8 cellular contexts compared by ENCODE assay signal in the genomic region with DNA sequence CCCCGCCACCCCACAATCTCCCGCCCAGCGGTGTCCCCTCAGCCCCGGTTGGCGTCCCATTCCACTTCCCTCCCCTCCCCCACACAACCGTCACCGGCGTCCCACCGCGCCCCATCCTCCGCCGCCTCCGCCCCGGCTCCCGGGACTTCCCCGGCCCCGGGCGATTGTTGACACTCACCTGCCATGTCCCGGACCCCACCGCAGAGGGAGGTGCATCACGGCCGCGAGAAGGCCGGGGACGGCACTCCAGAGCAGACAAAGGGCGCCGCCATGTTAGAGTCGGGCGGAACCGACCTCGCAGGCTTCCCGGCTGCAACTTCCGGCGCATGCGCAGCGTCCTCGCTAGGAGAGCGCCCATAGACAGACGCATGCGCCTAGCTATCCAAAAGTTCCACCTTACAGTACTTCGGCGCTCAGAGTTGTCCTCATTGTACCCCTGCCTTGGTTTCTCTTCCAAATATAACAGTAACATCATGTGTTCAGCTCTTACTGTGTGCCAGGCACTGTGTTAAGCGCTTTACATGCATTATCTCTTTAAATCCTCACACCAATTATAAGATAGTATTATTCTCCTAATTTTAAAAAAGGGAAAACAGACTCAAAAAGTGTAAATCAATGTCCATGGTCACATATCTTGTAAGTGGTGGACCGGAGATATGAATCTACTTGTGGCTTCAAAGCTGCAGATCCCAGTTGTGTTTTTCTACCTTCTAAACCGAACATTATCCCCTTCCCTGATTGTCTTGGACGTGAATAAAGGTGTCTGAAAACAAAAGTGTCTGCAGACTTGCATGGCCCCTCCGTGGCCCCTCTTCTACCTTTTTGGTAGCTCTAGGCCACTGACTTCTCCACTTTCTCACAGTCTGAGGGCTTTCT. TPM values are rescaled to one million over a fixed set of nuclear protein-coding genes. Genes with fewer than 3 reads are reported as not detected.
DNase-seq lines count a peak whose midpoint lies in the region; ATAC-seq and TF ChIP-seq lines count a peak whose summit lies in the region.

A gene (minus strand): TSS at position 297 of the 876 bp plus-strand sequence. CDS start 27,606 bp downstream, outside the sequence.

- no peaks in the 10 kb centered on the region for H3K9me3 ChIP-seq in esophagus (ENCODE audit: control insufficient read depth in 2 of 2, insufficient read depth in 1 of 2, low read depth in 1 of 2, low read length in 1 of 2)
- no peaks in the 10 kb centered on the region for H3K9me3 ChIP-seq in mucosa of stomach (ENCODE audit: control insufficient read depth, low read length)

- H3K9me3 Mint-ChIP-seq in activated T-cell treated with anti-CD3 and anti-CD28 coated beads, Interleukin-2, amount 50 U/mL, for 24 hours = no peaks in the 10 kb centered on the region

- peak within 1 kb of the TSS; percentile 62 for H3K9ac ChIP-seq in mucosa of stomach (ENCODE audit: low read length)

- H3K36me3 Mint-ChIP-seq in activated T-cell treated with anti-CD3 and anti-CD28 coated beads, Interleukin-2, amount 50 U/mL, for 24 hours (ENCODE audit: low read depth) = peaks cover 34% of the 10 kb centered on the region

- WGBS in esophagus, 2 donors = 8 to 9% methylated on average over 45 to 47 of the region's 47 CpGs

- ATAC-seq in GM21717 (IDR thresholded peaks at IDR 0.05; ENCODE audit: unreplicated experiment) = peak; percentile 54

- no peaks in the 10 kb centered on the region for H3K27me3 Mint-ChIP-seq in activated T-cell treated with anti-CD3 and anti-CD28 coated beads, Interleukin-2, amount 50 U/mL, for 24 hours

- peaks cover 46% of the 10 kb centered on the region for H3K4me1 Mint-ChIP-seq in activated T-cell treated with anti-CD3 and anti-CD28 coated beads, Interleukin-2, amount 50 U/mL, for 24 hours (ENCODE audit: low read depth)

- H3K27me3 ChIP-seq in esophagus (ENCODE audit: control insufficient read depth in 1 of 2, insufficient read depth in 2 of 2, low read length in 2 of 2) (no peaks in the 10 kb centered on the region), mucosa of stomach (ENCODE audit: control insufficient read depth, insufficient read depth, low read length) (no peaks in the 10 kb centered on the region)

- peak within 1 kb of the TSS; percentile 96 for H3K27ac Mint-ChIP-seq in activated T-cell treated with anti-CD3 and anti-CD28 coated beads, Interleukin-2, amount 50 U/mL, for 24 hours

- peak within 1 kb of the TSS; percentile 68 to 82 for H3K27ac ChIP-seq in esophagus (ENCODE audit: low read depth in 2 of 2, low read length in 1 of 2)

- peak; percentile 89 for DNase-seq in DMS114 treated with DMSO at 0.1 percent for 48 hours (lab: John Stamatoyannopoulos, UW; ENCODE audit: unreplicated experiment)
- DNase-seq in KG1 (lab: John Stamatoyannopoulos, UW) = peak; percentile 90
- peak; percentile 97 for DNase-seq in activated T-cell treated with anti-CD3 and anti-CD28 coated beads, Interleukin-2, amount 50 U/mL, for 24 hours
- peak; percentile 98 for DNase-seq in stimulated activated CD8-positive, alpha-beta memory T cell treated with anti-CD3 and anti-CD28 coated beads, Interleukin-4, amount 100 ng/mL, for 48 hours

- H3K36me3 ChIP-seq in esophagus (ENCODE audit: control insufficient read depth in 2 of 2, insufficient read depth in 2 of 2, low read length in 1 of 2) (peaks cover 0 to 9% of the 10 kb centered on the region in 2 donors), mucosa of stomach (ENCODE audit: control insufficient read depth, insufficient read depth, low read length) (no peaks in the 10 kb centered on the region)

- H3K4me1 ChIP-seq in esophagus (ENCODE audit: control insufficient read depth in 2 of 2, insufficient read depth in 2 of 2, low read length in 1 of 2) (no peaks in the 10 kb centered on the region), mucosa of stomach (ENCODE audit: control insufficient read depth, insufficient read depth, low read length) (peaks cover 12% of the 10 kb centered on the region)

- H3K4me3 ChIP-seq in esophagus (ENCODE audit: low read depth in 1 of 2, low read length in 2 of 2) (peak within 1 kb of the TSS; percentile 77 to 94), mucosa of stomach (ENCODE audit: low read length) (peak within 1 kb of the TSS; percentile 54)

- peak within 1 kb of the TSS; percentile 91 for H3K4me3 Mint-ChIP-seq in activated T-cell treated with anti-CD3 and anti-CD28 coated beads, Interleukin-2, amount 50 U/mL, for 24 hours

TF ChIP-seq in PFSK-1, 5 proteins besides CTCF, POLR2A, EP300 and RAD21:
- TF ChIP-seq TAF1 (IDR thresholded peaks at IDR 0.05; ENCODE audit: borderline replicate concordance, insufficient read depth, low read length) (peak; percentile 68; the same call in 1 of the 2 replicates), FOXP2 (optimal IDR thresholded peaks at IDR 0.05; ENCODE audit: borderline replicate concordance, extremely low read depth, extremely low read length, insufficient read depth) (no peak), POLR2AphosphoS5 (IDR thresholded peaks at IDR 0.05; ENCODE audit: low read depth, low read length) (peak; percentile 73; the same call in 1 of the 2 replicates), SIN3A (IDR thresholded peaks at IDR 0.05; ENCODE audit: borderline replicate concordance, insufficient read depth, low read length) (0 out of 2 replicates have a peak, but pooled peaks have one; percentile 11)
- TF ChIP-seq, protein P1, sequence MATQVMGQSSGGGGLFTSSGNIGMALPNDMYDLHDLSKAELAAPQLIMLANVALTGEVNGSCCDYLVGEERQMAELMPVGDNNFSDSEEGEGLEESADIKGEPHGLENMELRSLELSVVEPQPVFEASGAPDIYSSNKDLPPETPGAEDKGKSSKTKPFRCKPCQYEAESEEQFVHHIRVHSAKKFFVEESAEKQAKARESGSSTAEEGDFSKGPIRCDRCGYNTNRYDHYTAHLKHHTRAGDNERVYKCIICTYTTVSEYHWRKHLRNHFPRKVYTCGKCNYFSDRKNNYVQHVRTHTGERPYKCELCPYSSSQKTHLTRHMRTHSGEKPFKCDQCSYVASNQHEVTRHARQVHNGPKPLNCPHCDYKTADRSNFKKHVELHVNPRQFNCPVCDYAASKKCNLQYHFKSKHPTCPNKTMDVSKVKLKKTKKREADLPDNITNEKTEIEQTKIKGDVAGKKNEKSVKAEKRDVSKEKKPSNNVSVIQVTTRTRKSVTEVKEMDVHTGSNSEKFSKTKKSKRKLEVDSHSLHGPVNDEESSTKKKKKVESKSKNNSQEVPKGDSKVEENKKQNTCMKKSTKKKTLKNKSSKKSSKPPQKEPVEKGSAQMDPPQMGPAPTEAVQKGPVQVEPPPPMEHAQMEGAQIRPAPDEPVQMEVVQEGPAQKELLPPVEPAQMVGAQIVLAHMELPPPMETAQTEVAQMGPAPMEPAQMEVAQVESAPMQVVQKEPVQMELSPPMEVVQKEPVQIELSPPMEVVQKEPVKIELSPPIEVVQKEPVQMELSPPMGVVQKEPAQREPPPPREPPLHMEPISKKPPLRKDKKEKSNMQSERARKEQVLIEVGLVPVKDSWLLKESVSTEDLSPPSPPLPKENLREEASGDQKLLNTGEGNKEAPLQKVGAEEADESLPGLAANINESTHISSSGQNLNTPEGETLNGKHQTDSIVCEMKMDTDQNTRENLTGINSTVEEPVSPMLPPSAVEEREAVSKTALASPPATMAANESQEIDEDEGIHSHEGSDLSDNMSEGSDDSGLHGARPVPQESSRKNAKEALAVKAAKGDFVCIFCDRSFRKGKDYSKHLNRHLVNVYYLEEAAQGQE (IDR thresholded peaks at IDR 0.05; ENCODE audit: insufficient read depth in 1 of 2, low read depth in 2 of 2, low read length in 2 of 2) = peak in 1 of 2 experiments; percentile 37; a peak in 1 of 4 replicates

RNA-seq across cellular contexts. Expression of the gene that starts here (rescaled TPM):
- polyA plus RNA-seq in PFSK-1 (2012; ENCODE audit: insufficient read length, low read depth) = 46.9 TPM
- polyA plus RNA-seq in esophagus = 10 to 100 TPM; 27.8 to 41.7 TPM

Comparison
In these comparisons a context has a peak if more than half of its experiments do, and no peak if none do; other contexts are left out.
1. Peak in every context shown above with its lines: DNase-seq, ATAC-seq, H3K4me3 ChIP-seq and H3K27ac ChIP-seq.